In the genomic region with DNA sequence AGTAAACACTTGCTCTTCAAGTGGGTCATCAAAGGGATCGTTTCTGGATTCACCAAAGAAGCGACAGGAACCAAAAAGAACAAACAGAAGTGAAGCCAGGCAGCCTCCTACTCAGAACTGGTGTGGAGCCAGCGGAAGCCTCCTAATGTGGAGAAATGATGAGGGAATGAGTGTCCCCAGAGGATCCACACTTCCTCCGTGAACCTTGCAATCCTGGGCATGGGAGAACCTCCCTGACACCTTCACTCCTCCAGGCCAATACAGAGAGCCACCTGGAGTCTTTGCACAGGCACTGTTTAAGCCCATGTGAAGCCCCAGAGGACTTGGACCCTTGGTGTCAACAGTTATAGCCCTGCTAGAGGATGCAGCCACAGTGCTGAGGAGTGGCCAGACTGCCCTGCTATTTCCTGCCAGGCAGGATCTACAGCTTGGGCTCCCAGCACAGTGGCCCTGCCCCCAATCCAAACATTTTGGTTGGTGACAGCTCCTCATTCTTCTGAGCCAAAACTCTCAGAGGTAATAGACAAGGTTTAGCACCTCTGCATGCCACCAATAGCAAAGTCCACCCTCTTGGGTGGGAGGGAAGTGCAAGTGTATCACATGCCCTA, we compare ENCODE assay signal across 15 cellular contexts. TPM values are rescaled to one million over a fixed set of nuclear protein-coding genes. Genes with fewer than 3 reads are reported as not detected.
A peak's percentile ranks its signal among the peaks of the same experiment; 100 is the strongest.
DNase-seq lines count a peak whose midpoint lies in the region; ATAC-seq and TF ChIP-seq lines count a peak whose summit lies in the region.
"Had no signal": no experiment of that assay in that cellular context is flagged by ENCODE, and none has a peak within 500 bp of the region (broad histone marks: within the 10 kb centered on the region; RNA-seq: fewer than 3 reads in every experiment).

No MANE protein-coding gene starts in this region.

- H3F3A ChIP-seq in smooth muscle cell (ENCODE audit: low read depth), result peaks cover 3% of the 10 kb centered on the region

- peak; percentile 63 for DNase-seq in cardiac septum (ENCODE audit: low spot score)
- DNase-seq in heart left ventricle, result no peak
- peak; percentile 16 for DNase-seq in NCI-H2196 treated with DMSO at 0.1 percent for 48 hours (lab: John Stamatoyannopoulos, UW; ENCODE audit: unreplicated experiment)
- DNase-seq in epithelial cell of esophagus (ENCODE audit: low read depth), result peak; percentile 36
- DNase-seq in SW480 (ENCODE audit: low spot score), result no peak
- DNase-seq in smooth muscle cell (lab: John Stamatoyannopoulos, UW; ENCODE audit: unreplicated experiment), result no peak
- DNase-seq in HuH-7 (ENCODE audit: low spot score), result no peak
- DNase-seq: activated naive CD4-positive, alpha-beta T cell treated with anti-CD3 and anti-CD28 coated beads for 36 hours; activated T-cell treated with anti-CD3 and anti-CD28 coated beads for 4 hours; kidney glomerular epithelial cell; NCI-H1436 treated with DMSO at 0.1 percent for 48 hours; NCI-H526; Peyer's patch; stimulated activated CD4-positive, alpha-beta T cell treated with anti-CD3 and anti-CD28 coated beads, Interleukin-2, amount 100 ng/mL, for 24 hours had no signal

- no peak overlapping the region for H3K4me2 ChIP-seq in smooth muscle cell

- ATAC-seq in heart left ventricle, result no peak

- H4K20me1 ChIP-seq in smooth muscle cell (ENCODE audit: low read depth), result peaks cover 43% of the 10 kb centered on the region

- intact Hi-C loops in cardiac septum (cut with DNase I) (loop anchor here (5.0 kb wide), 1 partner anchor 38 kb away; no protein-coding TSS in a partner anchor), heart left ventricle (cut with DNase I) (loop anchor here in 8 of 10 donors (5.0 kb wide), 2 partner anchors 33 to 38 kb away; no protein-coding TSS in a partner anchor)

- 77 to 81% (median 80%) methylated on average over 4 of the region's 4 CpGs for WGBS in heart left ventricle, 4 donors
- whole genome bisulfite sequencing in smooth muscle cell (ENCODE audit: low lambda C conversion rate), result 95% methylated on average over 4 of the region's 4 CpGs

- peaks cover 0 to 3% (median 0%) of the 10 kb centered on the region in 12 donors for H3K4me1 ChIP-seq in heart left ventricle
- no peaks in the 10 kb centered on the region for H3K4me1 ChIP-seq in smooth muscle cell (ENCODE audit: low read depth)
- H3K4me1 ChIP-seq: Peyer's patch had no signal

- peaks cover 0 to 3% (median 0%) of the 10 kb centered on the region in 9 donors for H3K27me3 ChIP-seq in heart left ventricle
- no peaks in the 10 kb centered on the region for H3K27me3 ChIP-seq in smooth muscle cell (ENCODE audit: low read depth)
- H3K27me3 ChIP-seq: Peyer's patch, upper lobe of left lung had no signal

- no peak overlapping the region for H2AFZ ChIP-seq in smooth muscle cell (ENCODE audit: low read depth)

- peaks cover 0 to 28% (median 13%) of the 10 kb centered on the region in 12 donors for H3K9me3 ChIP-seq in heart left ventricle
- H3K9me3 ChIP-seq in smooth muscle cell (replicated peaks; ENCODE audit: low read depth), result peaks cover 10% of the 10 kb centered on the region
- H3K9me3 ChIP-seq: Peyer's patch had no signal

- H3K4me3 ChIP-seq in heart left ventricle (no peak overlapping the region), epithelial cell of esophagus (ENCODE audit: low read length) (no peak overlapping the region), smooth muscle cell (no peak overlapping the region)
- H3K4me3 ChIP-seq: Peyer's patch, upper lobe of left lung had no signal

- TF ChIP-seq CTCF in heart left ventricle (IDR thresholded peaks at IDR 0.05) (no peak), epithelial cell of esophagus (IDR thresholded peaks at IDR 0.05; ENCODE audit: insufficient read depth, low read depth, low read length, missing control alignments) (no peak), smooth muscle cell (IDR thresholded peaks at IDR 0.05; ENCODE audit: borderline replicate concordance, insufficient read depth, poor library complexity, severe bottlenecking) (no peak)

- H3K79me2 ChIP-seq in smooth muscle cell (ENCODE audit: low read depth), result peaks cover 95% of the 10 kb centered on the region

- TF ChIP-seq POLR2A in heart left ventricle (IDR thresholded peaks at IDR 0.05), result no peak

- no peak overlapping the region for H3K9ac ChIP-seq in smooth muscle cell (ENCODE audit: low read depth)

- H3K27ac ChIP-seq in heart left ventricle (no peak overlapping the region), smooth muscle cell (ENCODE audit: low read depth) (no peak overlapping the region)
- H3K27ac ChIP-seq: Peyer's patch, upper lobe of left lung had no signal

- H3K36me3 ChIP-seq in heart left ventricle (no peaks in the 10 kb centered on the region), smooth muscle cell (ENCODE audit: low read depth) (peaks cover 21% of the 10 kb centered on the region)
- H3K36me3 ChIP-seq: Peyer's patch, upper lobe of left lung had no signal

RNA-seq across cellular contexts. Expression of a gene that starts 23.2 kb away (rescaled TPM):
- total RNA-seq in cardiac septum (192 TPM), heart left ventricle (100 to 1,000 TPM; 158 to 208 (median 174) TPM), smooth muscle cell (233 and 301 TPM in 2 replicates)
- polyA plus RNA-seq in heart left ventricle (100 to 1,000 TPM in 1 of 2 donors, 10 to 100 TPM in 1; 50.1 to 171 TPM), smooth muscle cell (136 and 144 TPM in 2 replicates)

Comparison
In these comparisons a context has a peak if more than half of its experiments do, and no peak if none do; other contexts are left out.
1. DNase-seq: peak in cardiac septum (single experiment), NCI-H2196 treated with DMSO at 0.1 percent for 48 hours (single experiment) and epithelial cell of esophagus (single experiment); none in heart left ventricle (0 of 5), SW480 (single experiment), smooth muscle cell (single experiment) and HuH-7 (single experiment).